8 cellular contexts compared by ENCODE assay signal in the genomic region with DNA sequence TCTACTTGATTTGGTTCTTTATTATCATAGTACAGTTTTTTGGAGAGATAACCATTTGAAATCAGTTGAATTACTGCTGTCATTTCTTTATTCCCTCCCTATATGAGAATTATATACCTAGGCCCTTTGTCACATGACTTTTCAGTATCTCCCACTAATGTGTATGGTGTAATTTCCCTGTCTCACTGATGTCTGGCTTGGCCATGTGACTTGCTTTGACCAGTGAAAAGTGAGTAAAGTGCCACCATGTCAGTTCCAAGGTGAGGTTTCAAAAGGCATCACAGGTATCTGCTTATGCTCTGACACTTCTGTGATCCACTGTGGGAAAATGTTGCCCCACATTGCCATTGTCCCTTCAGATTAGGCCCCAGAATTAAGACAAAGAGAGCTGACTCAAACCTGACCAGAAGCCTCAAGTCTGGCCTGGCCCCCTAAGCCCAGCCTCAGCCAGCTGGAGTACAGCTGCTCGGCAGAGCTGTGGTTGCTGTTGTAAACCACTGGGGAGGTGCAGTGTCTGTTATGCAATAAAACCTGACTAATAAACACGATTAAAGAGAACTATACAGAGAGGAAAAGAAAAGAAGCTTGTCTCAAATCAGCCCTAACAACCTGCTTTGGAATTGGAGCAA. TPM values are rescaled to one million over a fixed set of nuclear protein-coding genes. Genes with fewer than 3 reads are reported as not detected.
DNase-seq lines count a peak whose midpoint lies in the region; ATAC-seq, FAIRE-seq and TF ChIP-seq lines count a peak whose summit lies in the region.

No MANE protein-coding gene starts in this region.

- CTCF ChIA-PET in HepG2 (lab: Yijun Ruan, JAX; ENCODE audit: low intra/inter-chr PET ratio, low total read pairs) = no interaction called here

- no peak for TF ChIP-seq RAD21 in HepG2 (CRISPR knock-in tag; IDR thresholded peaks at IDR 0.05)

- no peak for TF ChIP-seq POLR2A in HepG2 (IDR thresholded peaks at IDR 0.05; ENCODE audit: insufficient read depth in 1 of 2, low read depth in 2 of 2, low read length in 2 of 2)

- TF ChIP-seq EP300 in HepG2 (IDR thresholded peaks at IDR 0.05; ENCODE audit: low read depth in 2 of 2, low read length in 2 of 2) (no peak), HepG2 (CRISPR knock-in tag; IDR thresholded peaks at IDR 0.05; ENCODE audit: borderline replicate concordance) (no peak)

- no TSS peak for BruUV-seq in HepG2 (replicated peaks; lab: Mats Ljungman, UMichigan)

- H2AFZ ChIP-seq in HepG2 (ENCODE audit: low read length) = no peak overlapping the region

- FAIRE-seq in HepG2 (lab: Jason Lieb, UNC) = no peak

- 0% methylated on average over 2 of the region's 2 CpGs for WGBS in HepG2 (ENCODE audit: low lambda C conversion rate)

- H3K36me3 ChIP-seq in HepG2 (replicated peaks in 1 of 2; ENCODE audit: control insufficient read depth in 1 of 2, insufficient read depth in 2 of 2, low read length in 2 of 2) = no peaks in the 10 kb centered on the region

- no peaks in the 10 kb centered on the region for H3K4me1 ChIP-seq in HepG2 (ENCODE audit: insufficient read depth, low read length)

- H3K79me2 ChIP-seq in HepG2 (ENCODE audit: insufficient read depth, low read length) = no peaks in the 10 kb centered on the region

- peaks cover 2% of the 10 kb centered on the region; the same call in 1 of the 2 replicates for H4K20me1 ChIP-seq in HepG2 (ENCODE audit: insufficient read depth, low read length)

- no peak overlapping the region for H3K4me3 ChIP-seq in HepG2 (replicated peaks in 1 of 3; ENCODE audit: insufficient read depth in 1 of 3, low read depth in 2 of 3, low read length in 3 of 3)

- H3K27ac ChIP-seq in HepG2 (ENCODE audit: extremely low read length, insufficient read depth, low read length) = no peak overlapping the region

- H3K9me3 ChIP-seq in HepG2 (ENCODE audit: low read length) = no peaks in the 10 kb centered on the region

- peak; percentile 4 for DNase-seq in SIG-M5 (lab: John Stamatoyannopoulos, UW)
- no peak for DNase-seq in HepG2 (ENCODE audit: low spot score)
- no peak for DNase-seq in NCI-H146 (lab: John Stamatoyannopoulos, UW)
- no peak for DNase-seq in NCI-H2196 (lab: John Stamatoyannopoulos, UW; ENCODE audit: unreplicated experiment)
- no peak for DNase-seq in activated T-cell treated with anti-CD3 and anti-CD28 coated beads for 4 hours
- no peak for DNase-seq in COLO668 (lab: John Stamatoyannopoulos, UW; ENCODE audit: unreplicated experiment)

- no peak overlapping the region for H3K4me2 ChIP-seq in HepG2 (ENCODE audit: low read depth, low read length)

- POLR2A ChIA-PET in HepG2 (lab: Yijun Ruan, JAX) = no interaction called here

- TF ChIP-seq CTCF in HepG2 (CRISPR knock-in tag; IDR thresholded peaks at IDR 0.05) = no peak

- peak; percentile 92 for ATAC-seq in GM18907 (IDR thresholded peaks at IDR 0.05; ENCODE audit: unreplicated experiment)
- ATAC-seq in HG02884 (IDR thresholded peaks at IDR 0.05; ENCODE audit: unreplicated experiment) = peak; percentile 69
- 0 out of 3 replicates have a peak, but pooled peaks have one; percentile 25 for ATAC-seq in HepG2

- H3K27me3 ChIP-seq in HepG2 (ENCODE audit: control insufficient read depth in 1 of 2, insufficient read depth in 2 of 2, low read length in 2 of 2) = no peaks in the 10 kb centered on the region

- intact Hi-C loops in HepG2 (cut with micrococcal nuclease; ENCODE audit: unreplicated experiment) = no loop called here

- H3K9ac ChIP-seq in HepG2 (ENCODE audit: insufficient read depth, low read depth, low read length) = no peak overlapping the region

- in situ Hi-C loops in HepG2 (cut with HindIII; ENCODE audit: extremely low pct_ligation_motif_present, low pct_unique_long_range_greater_than_20kb) = no loop called here

TF ChIP-seq in HepG2, 621 proteins besides CTCF, POLR2A, EP300 and RAD21:
- no peak for TF ChIP-seq FOXJ3 (CRISPR knock-in tag; IDR thresholded peaks at IDR 0.05; ENCODE audit: borderline replicate concordance)
- no peak for TF ChIP-seq MXD1 (CRISPR knock-in tag; IDR thresholded peaks at IDR 0.05)
- TF ChIP-seq ZNF484 (CRISPR knock-in tag; IDR thresholded peaks at IDR 0.05; ENCODE audit: borderline replicate concordance, low read depth) = no peak
TF ChIP-seq in HepG2: peak in this region for 0.

RNA-seq across cellular contexts. Expression of gene SETD7, which starts 27.5 kb away (rescaled TPM):
- 0.22 and 0.48 TPM in 2 replicates for total RNA-seq in HepG2 (2016; rRNA removed; fragmentation: Illumina TruSeq; extraction: Trizol)
- 0.09 TPM in 1 of 2 replicates, not detected in the other for total RNA-seq in HepG2 (2016; cell fraction: cytosol; rRNA removed; fragmentation: Illumina TruSeq; extraction: Trizol; ENCODE audit: low read depth)
- total RNA-seq in HepG2 (2016; cell fraction: insoluble cytoplasmic fraction; rRNA removed; fragmentation: Illumina TruSeq; extraction: Trizol) = 0.26 and 0.46 TPM in 2 replicates
- total RNA-seq in HepG2 (2016; cell fraction: membrane; rRNA removed; fragmentation: Illumina TruSeq; extraction: Trizol) = 0.09 and 0.14 TPM in 2 replicates
- total RNA-seq in HepG2 (2016; cell fraction: nucleus; rRNA removed; fragmentation: Illumina TruSeq; extraction: Trizol) = 0.25 and 0.28 TPM in 2 replicates
- 0.08 and 0.13 TPM in 2 replicates for polyA plus RNA-seq in HepG2 (2011; rRNA removed)
- polyA plus RNA-seq in HepG2 (2011; cell fraction: cytosol; rRNA removed) = 0.07 and 0.14 TPM in 2 replicates
- polyA plus RNA-seq in HepG2 (2011; cell fraction: nucleus; rRNA removed) = 0.21 TPM in 2 replicates
- polyA plus RNA-seq in HepG2 (2012) = 0.21 and 0.28 TPM in 2 replicates
- 0.05 TPM in 1 of 2 replicates, not detected in the other for polyA plus RNA-seq in HepG2 (2016; cell fraction: cytosol; fragmentation: Illumina TruSeq; extraction: Trizol; ENCODE audit: low read depth)
- polyA plus RNA-seq in HepG2 (2016; cell fraction: insoluble cytoplasmic fraction; fragmentation: Illumina TruSeq; extraction: Trizol; ENCODE audit: low read depth) = 0.26 and 0.27 TPM in 2 replicates
- 0.06 and 0.10 TPM in 2 replicates for polyA plus RNA-seq in HepG2 (2016; cell fraction: membrane; fragmentation: Illumina TruSeq; extraction: Trizol; ENCODE audit: low read depth)
- 0.15 and 0.24 TPM in 2 replicates for polyA plus RNA-seq in HepG2 (2016; cell fraction: nucleus; fragmentation: Illumina TruSeq; extraction: Trizol; ENCODE audit: insufficient read depth, low read depth)
- polyA minus RNA-seq in HepG2 (2011; rRNA and poly(A)+ RNA removed; ENCODE audit: low replicate concordance) = 0.24 and 48.0 TPM in 2 replicates
- 0.30 and 0.44 TPM in 2 replicates for polyA minus RNA-seq in HepG2 (2011; cell fraction: cytosol; rRNA and poly(A)+ RNA removed)
- polyA minus RNA-seq in HepG2 (2011; cell fraction: nucleus; rRNA and poly(A)+ RNA removed) = 0.25 and 0.26 TPM in 2 replicates

Comparison
In these comparisons a context has a peak if more than half of its experiments do, and no peak if none do; other contexts are left out.
1. ATAC-seq: peak in every context shown above with its lines; median percentile 92 in GM18907; 69 in HG02884; 25 in HepG2.